In genomic region chr18:49020129-49020528, GRCh38 we compare ENCODE assay signal across 20 cellular contexts.
DNase-seq lines count a peak whose midpoint lies in the region; TF ChIP-seq lines count a peak whose summit lies in the region.
"Had no signal": no experiment of that assay in that cellular context is flagged by ENCODE, and none has a peak within 500 bp of the region (broad histone marks: within the 10 kb centered on the region; RNA-seq: fewer than 3 reads in every experiment).

No MANE protein-coding gene starts in this region.

- H3K4me3 ChIP-seq in H7 (ENCODE audit: insufficient read depth, low read depth, low read length) = no peak overlapping the region
- no peak overlapping the region for H3K4me3 ChIP-seq in coronary artery
- H3K4me3 ChIP-seq: sigmoid colon had no signal

- H3K36me3 Mint-ChIP-seq in CD14-positive monocyte (no peaks in the 10 kb centered on the region), osteocyte (ENCODE audit: unreplicated experiment) (no peaks in the 10 kb centered on the region)

- H3K4me1 Mint-ChIP-seq in CD14-positive monocyte (peaks cover 14% of the 10 kb centered on the region), osteocyte (ENCODE audit: unreplicated experiment) (peaks cover 18% of the 10 kb centered on the region)
- H3K4me1 Mint-ChIP-seq: central memory CD8-positive, alpha-beta T cell had no signal

- intact Hi-C loops in CD14-positive monocyte (cut with micrococcal nuclease) = loop anchor here in 1 of 2 donors (10.0 kb wide), 1 partner anchor 155 kb away; no protein-coding TSS in a partner anchor

- H3K27ac Mint-ChIP-seq in CD14-positive monocyte (no peak overlapping the region), osteocyte (ENCODE audit: unreplicated experiment) (no peak overlapping the region)
- H3K27ac Mint-ChIP-seq: activated CD8-positive, alpha-beta T cell treated with anti-CD3 and anti-CD28 coated beads for 36 hours; activated T-helper 2 cell treated with anti-CD3 and anti-CD28 coated beads, Interferon-gamma antibody, Interleukin-2, Interleukin-4, amounts not matched to agents 10 μg/mL and 5 μg/mL and 100 μg/mL, durations not matched to agents 14 hours and 24 hours and 36 hours; B cell; effector memory CD8-positive, alpha-beta T cell had no signal

- peak; percentile 38 for DNase-seq in CD14-positive monocyte (ENCODE audit: low spot score)
- DNase-seq in H7 = peak; percentile 39
- peak; percentile 59 for DNase-seq in coronary artery (ENCODE audit: low spot score)
- peak; percentile 81 for DNase-seq in osteocyte (ENCODE audit: extremely low spot score, unreplicated experiment)
- DNase-seq in NCI-H2171 (lab: John Stamatoyannopoulos, UW) = no peak
- DNase-seq in GM19238 (ENCODE audit: insufficient read length, low spot score) = no peak
- no peak for DNase-seq in foreskin melanocyte
- DNase-seq: activated CD8-positive, alpha-beta T cell treated with anti-CD3 and anti-CD28 coated beads for 36 hours; amygdala; DMS153; effector memory CD8-positive, alpha-beta T cell; GOT3; Kasumi-1; NCI-H82; sigmoid colon; stimulated activated CD4-positive, alpha-beta T cell treated with anti-CD3 and anti-CD28 coated beads, Interleukin-1b, Interleukin-23, amount 100 ng/mL, for 48 hours; SW 1271 had no signal

- no peak overlapping the region for H3K27ac ChIP-seq in coronary artery
- H3K27ac ChIP-seq: sigmoid colon had no signal

- H3K4me3 Mint-ChIP-seq in CD14-positive monocyte = no peak overlapping the region
- no peak overlapping the region for H3K4me3 Mint-ChIP-seq in osteocyte (ENCODE audit: unreplicated experiment)
- H3K4me3 Mint-ChIP-seq: activated CD8-positive, alpha-beta T cell treated with anti-CD3 and anti-CD28 coated beads for 36 hours; B cell; central memory CD8-positive, alpha-beta T cell; effector memory CD8-positive, alpha-beta T cell had no signal

- no peaks in the 10 kb centered on the region for H3K27me3 ChIP-seq in H7 (ENCODE audit: control insufficient read depth, insufficient read depth, low read length)
- H3K27me3 ChIP-seq: sigmoid colon had no signal

- H3K9me3 Mint-ChIP-seq in CD14-positive monocyte = no peaks in the 10 kb centered on the region
- H3K9me3 Mint-ChIP-seq in osteocyte (ENCODE audit: unreplicated experiment) = no peaks in the 10 kb centered on the region
- H3K9me3 Mint-ChIP-seq: activated CD8-positive, alpha-beta T cell treated with anti-CD3 and anti-CD28 coated beads for 36 hours; activated T-helper 2 cell treated with anti-CD3 and anti-CD28 coated beads, Interferon-gamma antibody, Interleukin-2, Interleukin-4, amounts not matched to agents 10 μg/mL and 5 μg/mL and 100 μg/mL, durations not matched to agents 14 hours and 24 hours and 36 hours; central memory CD8-positive, alpha-beta T cell; effector memory CD8-positive, alpha-beta T cell had no signal

- no peak for TF ChIP-seq CTCF in CD14-positive monocyte (IDR thresholded peaks at IDR 0.05)
- TF ChIP-seq CTCF in coronary artery (IDR thresholded peaks at IDR 0.05) = no peak
- no peak for TF ChIP-seq CTCF in osteocyte (IDR thresholded peaks at IDR 0.05)

- peaks cover 2 to 7% (median 4%) of the 10 kb centered on the region in 3 donors for H3K27me3 Mint-ChIP-seq in CD14-positive monocyte (ENCODE audit: low read depth in 3 of 3)
- H3K27me3 Mint-ChIP-seq in osteocyte (ENCODE audit: unreplicated experiment) = no peaks in the 10 kb centered on the region
- H3K27me3 Mint-ChIP-seq: activated CD8-positive, alpha-beta T cell treated with anti-CD3 and anti-CD28 coated beads for 36 hours; B cell; central memory CD8-positive, alpha-beta T cell; effector memory CD8-positive, alpha-beta T cell had no signal

- H3K36me3 ChIP-seq in H7 (replicated peaks; ENCODE audit: control insufficient read depth, insufficient read depth, low read length) = no peaks in the 10 kb centered on the region
- H3K36me3 ChIP-seq: sigmoid colon had no signal

Comparison
In these comparisons a context has a peak if more than half of its experiments do, and no peak if none do; other contexts are left out.
1. DNase-seq: peak in CD14-positive monocyte (single experiment), H7 (single experiment), coronary artery (single experiment) and osteocyte (single experiment); none in NCI-H2171 (single experiment), GM19238 (single experiment) and foreskin melanocyte (single experiment).